In genomic region chr11:30585067-30585891, GRCh38 we compare ENCODE assay signal across 8 cellular contexts. TPM values are rescaled to one million over a fixed set of nuclear protein-coding genes. Genes with fewer than 3 reads are reported as not detected.
A peak's percentile ranks its signal among the peaks of the same experiment; 100 is the strongest.
DNase-seq lines count a peak whose midpoint lies in the region; ATAC-seq and TF ChIP-seq lines count a peak whose summit lies in the region.

No MANE protein-coding gene starts in this region.

- H3K36me3 Mint-ChIP-seq in stimulated activated effector memory CD8-positive, alpha-beta T cell treated with anti-CD3 and anti-CD28 coated beads, Interleukin-12 subunit alpha, Interleukin-12 subunit beta, amount 100 ng/mL, for 72 hours: no peaks in the 10 kb centered on the region

- H3K27ac ChIP-seq in caudate nucleus (ENCODE audit: low read depth, low read length): peak overlapping the region; percentile 72

- no peaks in the 10 kb centered on the region for H3K36me3 ChIP-seq in kidney epithelial cell (ENCODE audit: control insufficient read depth, insufficient read depth, low read length)

- peak; percentile 6 for DNase-seq in HK-2 (ENCODE audit: unreplicated experiment)
- DNase-seq in caudate nucleus (lab: John Stamatoyannopoulos, UW): peak in 41 of 61 donors; percentile 5 to 73 (median 40)
- no peak for DNase-seq in kidney epithelial cell (ENCODE audit: low read depth)
- peak in 1 of 2 donors; percentile 4 for DNase-seq in stimulated activated effector memory CD8-positive, alpha-beta T cell treated with anti-CD3 and anti-CD28 coated beads, Interleukin-12 subunit alpha, Interleukin-12 subunit beta, amount 100 ng/mL, for 72 hours (ENCODE audit: low spot score in 2 of 2)
- no peak for DNase-seq in effector CD8-positive, alpha-beta T cell (lab: John Stamatoyannopoulos, UW)
- DNase-seq in SHP77 treated with DMSO at 0.1 percent for 48 hours (lab: John Stamatoyannopoulos, UW): no peak
- no peak for DNase-seq in GDM1 (lab: John Stamatoyannopoulos, UW)

- peaks cover 31% of the 10 kb centered on the region for H3K27me3 ChIP-seq in kidney epithelial cell (ENCODE audit: control insufficient read depth, insufficient read depth, low read length)

- H3K4me3 ChIP-seq in kidney epithelial cell (ENCODE audit: low read depth, low read length): peak overlapping the region; percentile 53

- no peak overlapping the region for H3K27ac Mint-ChIP-seq in stimulated activated effector memory CD8-positive, alpha-beta T cell treated with anti-CD3 and anti-CD28 coated beads, Interleukin-12 subunit alpha, Interleukin-12 subunit beta, amount 100 ng/mL, for 72 hours

- TF ChIP-seq CTCF in kidney epithelial cell (IDR thresholded peaks at IDR 0.05; ENCODE audit: insufficient read depth, low read length, poor library complexity, severe bottlenecking): no peak

- peaks cover 15% of the 10 kb centered on the region for H3K4me1 Mint-ChIP-seq in stimulated activated effector memory CD8-positive, alpha-beta T cell treated with anti-CD3 and anti-CD28 coated beads, Interleukin-12 subunit alpha, Interleukin-12 subunit beta, amount 100 ng/mL, for 72 hours

- ATAC-seq in GM18907 (IDR thresholded peaks at IDR 0.05; ENCODE audit: unreplicated experiment): peak; percentile 38
- ATAC-seq in stimulated activated effector memory CD8-positive, alpha-beta T cell treated with anti-CD3 and anti-CD28 coated beads, Interleukin-12 subunit alpha, Interleukin-12 subunit beta, amount 100 ng/mL, for 72 hours: peak; percentile 70

- H3K9me3 Mint-ChIP-seq in stimulated activated effector memory CD8-positive, alpha-beta T cell treated with anti-CD3 and anti-CD28 coated beads, Interleukin-12 subunit alpha, Interleukin-12 subunit beta, amount 100 ng/mL, for 72 hours: no peaks in the 10 kb centered on the region

- peak overlapping the region; percentile 66 for H3K4me3 Mint-ChIP-seq in stimulated activated effector memory CD8-positive, alpha-beta T cell treated with anti-CD3 and anti-CD28 coated beads, Interleukin-12 subunit alpha, Interleukin-12 subunit beta, amount 100 ng/mL, for 72 hours

RNA-seq across cellular contexts. Expression of gene MPPED2, which starts 0.9 kb away (rescaled TPM):
- total RNA-seq in kidney epithelial cell: 0.42 and 1.8 TPM in 2 replicates

Comparison
In these comparisons a context has a peak if more than half of its experiments do, and no peak if none do; other contexts are left out.
1. DNase-seq: peak in HK-2 (single experiment) and caudate nucleus (41 of 61); none in kidney epithelial cell (single experiment), effector CD8-positive, alpha-beta T cell (single experiment), SHP77 treated with DMSO at 0.1 percent for 48 hours (single experiment) and GDM1 (single experiment).